ENCODE assay signal across 8 cellular contexts in the genomic region with DNA sequence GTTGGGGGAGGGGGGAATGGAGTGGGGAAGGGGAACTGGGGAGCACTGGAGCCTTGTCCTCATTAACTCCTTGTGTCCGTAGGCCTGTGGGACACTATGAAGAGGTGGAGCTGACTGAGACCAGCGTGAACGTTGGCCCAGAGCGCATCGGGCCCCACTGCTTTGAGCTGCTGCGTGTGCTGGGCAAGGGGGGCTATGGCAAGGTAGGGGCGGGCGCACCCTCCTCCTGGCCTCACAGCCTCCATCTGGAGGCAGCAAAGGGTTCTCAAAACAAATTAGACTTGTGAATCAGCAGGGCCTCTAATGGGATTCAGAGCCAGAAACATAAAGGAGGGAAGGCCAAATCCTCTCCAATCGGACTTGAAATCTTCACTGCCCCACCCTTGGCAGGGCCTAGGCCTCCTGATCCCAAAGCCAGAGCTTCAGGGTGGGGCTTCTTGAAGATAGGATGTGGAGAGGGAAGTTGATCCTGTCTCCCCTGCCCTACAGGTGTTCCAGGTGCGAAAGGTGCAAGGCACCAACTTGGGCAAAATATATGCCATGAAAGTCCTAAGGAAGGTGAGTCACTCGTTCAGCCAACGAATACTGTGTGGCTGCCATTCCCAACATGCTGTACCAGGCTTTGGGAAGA. TPM values are rescaled to one million over a fixed set of nuclear protein-coding genes. Genes with fewer than 3 reads are reported as not detected.
DNase-seq lines count a peak whose midpoint lies in the region; ATAC-seq and TF ChIP-seq lines count a peak whose summit lies in the region.

No MANE protein-coding gene starts in this region.

- H3K4me3 Mint-ChIP-seq in CD14-positive monocyte (peak overlapping the region; percentile 99 to 100), endodermal cell (peak overlapping the region; percentile 83), neural progenitor cell (peak overlapping the region; percentile 93)

- H3K9me3 ChIP-seq in NT2/D1 (ENCODE audit: insufficient read depth, low read length): no peaks in the 10 kb centered on the region
- H3K9me3 ChIP-seq in endodermal cell (ENCODE audit: control insufficient read depth, low read length): no peaks in the 10 kb centered on the region
- no peaks in the 10 kb centered on the region for H3K9me3 ChIP-seq in neural progenitor cell (ENCODE audit: low read depth)

- H3K4me1 Mint-ChIP-seq in CD14-positive monocyte (peaks cover 16% of the 10 kb centered on the region), endodermal cell (peaks cover 3% of the 10 kb centered on the region), neural progenitor cell (peaks cover 17% of the 10 kb centered on the region)

- peak overlapping the region; percentile 98 for H3K9ac ChIP-seq in NT2/D1 (ENCODE audit: insufficient read length, low read depth)
- H3K9ac ChIP-seq in endodermal cell (ENCODE audit: extremely low read depth, low read length, poor library complexity, severe bottlenecking): peak overlapping the region; percentile 95
- H3K9ac ChIP-seq in neural progenitor cell: peak overlapping the region; percentile 94

- peaks cover 52% of the 10 kb centered on the region for H3K36me3 ChIP-seq in NT2/D1 (ENCODE audit: insufficient read depth, insufficient read length, low read length)
- peaks cover 30% of the 10 kb centered on the region for H3K36me3 ChIP-seq in endodermal cell (ENCODE audit: control insufficient read depth, insufficient read depth, low read length)
- H3K36me3 ChIP-seq in neural progenitor cell: no peaks in the 10 kb centered on the region

- peaks cover 12% of the 10 kb centered on the region for H3K79me2 ChIP-seq in neural progenitor cell (ENCODE audit: low read depth)

- peaks cover 13% of the 10 kb centered on the region for H3K4me1 ChIP-seq in NT2/D1 (ENCODE audit: insufficient read depth, insufficient read length)
- H3K4me1 ChIP-seq in endodermal cell (ENCODE audit: control insufficient read depth, insufficient read depth, low read length): peaks cover 3% of the 10 kb centered on the region
- peaks cover 9% of the 10 kb centered on the region for H3K4me1 ChIP-seq in neural progenitor cell

- no peaks in the 10 kb centered on the region for H4K20me1 ChIP-seq in neural progenitor cell (ENCODE audit: low read depth)

- peak overlapping the region; percentile 90 for H2AFZ ChIP-seq in neural progenitor cell (replicated peaks)

- H3K27ac Mint-ChIP-seq in CD14-positive monocyte: peak overlapping the region; percentile 92 to 96 (median 93)
- peak overlapping the region; percentile 90 for H3K27ac Mint-ChIP-seq in endodermal cell
- H3K27ac Mint-ChIP-seq in neural progenitor cell: no peak overlapping the region

- intact Hi-C loops in CD14-positive monocyte (cut with micrococcal nuclease): loop anchor here (2.0 to 5.0 kb wide), 4 partner anchors 36 to 78 kb away; a partner anchor contains a TSS

- H3K36me3 Mint-ChIP-seq in CD14-positive monocyte (peaks cover 26 to 45% of the 10 kb centered on the region in 2 donors), endodermal cell (ENCODE audit: low read depth) (peaks cover 20% of the 10 kb centered on the region), neural progenitor cell (peaks cover 9% of the 10 kb centered on the region)

- no peak overlapping the region for H3K27ac ChIP-seq in endodermal cell (ENCODE audit: low read depth, low read length)
- H3K27ac ChIP-seq in neural progenitor cell: no peak overlapping the region

- TF ChIP-seq CTCF in CD14-positive monocyte (IDR thresholded peaks at IDR 0.05) (no peak), endodermal cell (conservative IDR thresholded peaks at IDR 0.05) (no peak), neural progenitor cell (IDR thresholded peaks at IDR 0.05) (no peak)

- no peak for ATAC-seq in GM21381 (IDR thresholded peaks at IDR 0.05; ENCODE audit: unreplicated experiment)
- ATAC-seq in HG02642 (IDR thresholded peaks at IDR 0.05; ENCODE audit: poor library complexity, unreplicated experiment): no peak
- ATAC-seq in HG03095 (IDR thresholded peaks at IDR 0.05; ENCODE audit: unreplicated experiment): no peak

- peaks cover 7% of the 10 kb centered on the region for H3F3A ChIP-seq in neural progenitor cell (ENCODE audit: low read depth)

- H3K9me3 Mint-ChIP-seq in CD14-positive monocyte (peaks cover 0 to 2% (median 0%) of the 10 kb centered on the region in 7 donors), endodermal cell (no peaks in the 10 kb centered on the region), neural progenitor cell (no peaks in the 10 kb centered on the region)

- WGBS in endodermal cell (ENCODE audit: insufficient coverage in 1 of 2, insufficient read length in 1 of 2), 2 experiments: 60 to 65% methylated on average over 8 to 12 of the region's 12 CpGs

- peak overlapping the region; percentile 99 for H3K4me3 ChIP-seq in NT2/D1 (ENCODE audit: insufficient read length, low read depth)
- peak overlapping the region; percentile 99 for H3K4me3 ChIP-seq in endodermal cell (ENCODE audit: low read length)
- H3K4me3 ChIP-seq in neural progenitor cell: peak overlapping the region; percentile 99

- H3K4me2 ChIP-seq in neural progenitor cell: peak overlapping the region; percentile 100

- no peaks in the 10 kb centered on the region for H3K27me3 ChIP-seq in NT2/D1 (ENCODE audit: insufficient read depth, insufficient read length)
- no peaks in the 10 kb centered on the region for H3K27me3 ChIP-seq in endodermal cell (ENCODE audit: control insufficient read depth, insufficient read depth, low read length, poor library complexity, severe bottlenecking)
- H3K27me3 ChIP-seq in neural progenitor cell: no peaks in the 10 kb centered on the region

- H3K27me3 Mint-ChIP-seq in CD14-positive monocyte (ENCODE audit: low read depth in 3 of 3): peaks cover 0 to 3% (median 0%) of the 10 kb centered on the region in 3 donors
- H3K27me3 Mint-ChIP-seq in endodermal cell (ENCODE audit: insufficient read depth): no peaks in the 10 kb centered on the region
- peaks cover 9% of the 10 kb centered on the region for H3K27me3 Mint-ChIP-seq in neural progenitor cell (ENCODE audit: insufficient read depth, low read depth)

- no peak for DNase-seq in CD14-positive monocyte (ENCODE audit: low spot score)
- no peak for DNase-seq in NT2/D1 (ENCODE audit: low read depth, low spot score)
- no peak for DNase-seq in endodermal cell
- no peak for DNase-seq in neural progenitor cell (ENCODE audit: low spot score)
- DNase-seq in medulla oblongata (ENCODE audit: extremely low spot score): no peak

RNA-seq across cellular contexts. Expression of a gene that starts 0.9 kb away (rescaled TPM):
- polyA plus RNA-seq in CD14-positive monocyte: 10 to 100 TPM; 51.6 to 53.8 TPM
- total RNA-seq in endodermal cell (10 to 100 TPM; 47.0 to 51.8 TPM), neural progenitor cell (ENCODE audit: low replicate concordance) (23.7 and 51.3 TPM in 2 replicates)
- 42.6 TPM for polyA plus RNA-seq in endodermal cell (2013, experiment 1 of 2)
- 37.0 TPM for polyA plus RNA-seq in endodermal cell (2013, experiment 2 of 2)

RNA-seq across cellular contexts. Expression of a gene that starts 8.3 kb away (rescaled TPM):
- polyA plus RNA-seq in CD14-positive monocyte: 1 to 10 TPM; 2.1 to 2.8 TPM
- 1 to 10 TPM in 1 of 2 donors, not detected in 1; 2.1 TPM for total RNA-seq in endodermal cell
- 0.71 TPM for polyA plus RNA-seq in endodermal cell (2013, experiment 1 of 2)
- 0.21 TPM for polyA plus RNA-seq in endodermal cell (2013, experiment 2 of 2)
- total RNA-seq in neural progenitor cell (ENCODE audit: low replicate concordance): 1.1 TPM in 1 of 2 replicates, not detected in the other

RNA-seq across cellular contexts. Expression of a gene that starts 13.7 kb away (rescaled TPM):
- polyA plus RNA-seq in CD14-positive monocyte: not detected
- total RNA-seq in endodermal cell: 1 to 10 TPM; 1.6 to 2.2 TPM
- polyA plus RNA-seq in endodermal cell (2013, experiment 1 of 2): 0.25 TPM
- 0.17 TPM for polyA plus RNA-seq in endodermal cell (2013, experiment 2 of 2)
- 0.22 and 0.52 TPM in 2 replicates for total RNA-seq in neural progenitor cell (ENCODE audit: low replicate concordance)

RNA-seq across cellular contexts. Expression of a gene that starts 14.1 kb away (rescaled TPM):
- polyA plus RNA-seq in CD14-positive monocyte: 100 to 1,000 TPM; 105 to 106 TPM
- total RNA-seq in endodermal cell (100 to 1,000 TPM; 112 to 131 TPM), neural progenitor cell (ENCODE audit: low replicate concordance) (25.5 and 68.4 TPM in 2 replicates)
- 69.5 TPM for polyA plus RNA-seq in endodermal cell (2013, experiment 1 of 2)
- 67.8 TPM for polyA plus RNA-seq in endodermal cell (2013, experiment 2 of 2)

RNA-seq across cellular contexts. Expression of a gene that starts 23.4 kb away (rescaled TPM):
- not detected for polyA plus RNA-seq in CD14-positive monocyte
- total RNA-seq in endodermal cell (not detected), neural progenitor cell (ENCODE audit: low replicate concordance) (not detected in 2 replicates)
- polyA plus RNA-seq in endodermal cell (2013, experiment 1 of 2): not detected
- polyA plus RNA-seq in endodermal cell (2013, experiment 2 of 2): not detected
